1 cellular context compared by ENCODE assay signal in the genomic region with DNA sequence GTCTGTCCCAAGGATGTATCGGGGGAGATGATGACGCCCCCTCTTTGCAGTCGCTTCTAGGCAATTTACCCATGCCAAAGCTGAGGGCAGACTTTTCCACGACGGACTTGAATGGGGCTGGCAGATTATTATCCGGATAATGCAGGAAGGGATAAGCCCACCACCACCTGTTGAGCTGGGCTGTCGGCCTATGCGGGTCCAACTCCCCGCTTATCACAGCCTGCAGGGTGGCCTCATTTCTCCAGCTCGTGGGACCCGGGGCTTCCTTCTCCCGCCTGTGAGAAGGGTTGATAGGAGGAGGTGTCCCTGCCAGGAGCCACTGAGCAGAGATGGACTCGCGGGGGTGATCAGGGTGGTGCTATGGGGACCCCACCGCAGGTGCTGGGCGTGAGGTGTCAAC.
TF ChIP-seq lines count a peak whose summit lies in the region.

No MANE protein-coding gene starts in this region.

TF ChIP-seq in HEK293, 187 proteins besides CTCF, POLR2A, EP300 and RAD21 (continued from another document):
- TF ChIP-seq, protein P1, sequence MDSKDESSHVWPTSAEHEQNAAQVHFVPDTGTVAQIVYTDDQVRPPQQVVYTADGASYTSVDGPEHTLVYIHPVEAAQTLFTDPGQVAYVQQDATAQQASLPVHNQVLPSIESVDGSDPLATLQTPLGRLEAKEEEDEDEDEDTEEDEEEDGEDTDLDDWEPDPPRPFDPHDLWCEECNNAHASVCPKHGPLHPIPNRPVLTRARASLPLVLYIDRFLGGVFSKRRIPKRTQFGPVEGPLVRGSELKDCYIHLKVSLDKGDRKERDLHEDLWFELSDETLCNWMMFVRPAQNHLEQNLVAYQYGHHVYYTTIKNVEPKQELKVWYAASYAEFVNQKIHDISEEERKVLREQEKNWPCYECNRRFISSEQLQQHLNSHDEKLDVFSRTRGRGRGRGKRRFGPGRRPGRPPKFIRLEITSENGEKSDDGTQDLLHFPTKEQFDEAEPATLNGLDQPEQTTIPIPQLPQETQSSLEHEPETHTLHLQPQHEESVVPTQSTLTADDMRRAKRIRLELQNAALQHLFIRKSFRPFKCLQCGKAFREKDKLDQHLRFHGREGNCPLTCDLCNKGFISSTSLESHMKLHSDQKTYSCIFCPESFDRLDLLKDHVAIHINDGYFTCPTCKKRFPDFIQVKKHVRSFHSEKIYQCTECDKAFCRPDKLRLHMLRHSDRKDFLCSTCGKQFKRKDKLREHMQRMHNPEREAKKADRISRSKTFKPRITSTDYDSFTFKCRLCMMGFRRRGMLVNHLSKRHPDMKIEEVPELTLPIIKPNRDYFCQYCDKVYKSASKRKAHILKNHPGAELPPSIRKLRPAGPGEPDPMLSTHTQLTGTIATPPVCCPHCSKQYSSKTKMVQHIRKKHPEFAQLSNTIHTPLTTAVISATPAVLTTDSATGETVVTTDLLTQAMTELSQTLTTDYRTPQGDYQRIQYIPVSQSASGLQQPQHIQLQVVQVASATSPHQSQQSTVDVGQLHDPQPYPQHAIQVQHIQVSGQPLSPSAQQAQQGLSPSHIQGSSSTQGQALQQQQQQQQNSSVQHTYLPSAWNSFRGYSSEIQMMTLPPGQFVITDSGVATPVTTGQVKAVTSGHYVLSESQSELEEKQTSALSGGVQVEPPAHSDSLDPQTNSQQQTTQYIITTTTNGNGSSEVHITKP (tag by site-specific recombination; IDR thresholded peaks at IDR 0.05): no peak
- TF ChIP-seq, protein P2, sequence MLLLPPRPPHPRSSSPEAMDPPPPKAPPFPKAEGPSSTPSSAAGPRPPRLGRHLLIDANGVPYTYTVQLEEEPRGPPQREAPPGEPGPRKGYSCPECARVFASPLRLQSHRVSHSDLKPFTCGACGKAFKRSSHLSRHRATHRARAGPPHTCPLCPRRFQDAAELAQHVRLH (tag by site-specific recombination; IDR thresholded peaks at IDR 0.05): no peak
- TF ChIP-seq ZNF670 (tag by site-specific recombination; IDR thresholded peaks at IDR 0.05; ENCODE audit: low read depth) (no peak), ZNF747 (tag by site-specific recombination; IDR thresholded peaks at IDR 0.05) (no peak), ZNF2 (tag by site-specific recombination; IDR thresholded peaks at IDR 0.05) (no peak), ZNF350 (tag by site-specific recombination; IDR thresholded peaks at IDR 0.05) (no peak), SP2 (tag by site-specific recombination; IDR thresholded peaks at IDR 0.05) (no peak), ZNF394 (tag by site-specific recombination; IDR thresholded peaks at IDR 0.05; ENCODE audit: borderline replicate concordance) (no peak), KLF16 (tag by site-specific recombination; IDR thresholded peaks at IDR 0.05) (no peak), ZNF776 (tag by site-specific recombination; IDR thresholded peaks at IDR 0.05; ENCODE audit: borderline replicate concordance) (no peak), ZSCAN16 (tag by site-specific recombination; IDR thresholded peaks at IDR 0.05) (no peak), GLIS2 (tag by site-specific recombination; IDR thresholded peaks at IDR 0.05) (0 out of 2 replicates have a peak, but pooled peaks have one; percentile 17), ZSCAN23 (tag by site-specific recombination; IDR thresholded peaks at IDR 0.05) (no peak), SCRT2 (tag by site-specific recombination; IDR thresholded peaks at IDR 0.05) (peak; percentile 92)
- TF ChIP-seq, protein P3, sequence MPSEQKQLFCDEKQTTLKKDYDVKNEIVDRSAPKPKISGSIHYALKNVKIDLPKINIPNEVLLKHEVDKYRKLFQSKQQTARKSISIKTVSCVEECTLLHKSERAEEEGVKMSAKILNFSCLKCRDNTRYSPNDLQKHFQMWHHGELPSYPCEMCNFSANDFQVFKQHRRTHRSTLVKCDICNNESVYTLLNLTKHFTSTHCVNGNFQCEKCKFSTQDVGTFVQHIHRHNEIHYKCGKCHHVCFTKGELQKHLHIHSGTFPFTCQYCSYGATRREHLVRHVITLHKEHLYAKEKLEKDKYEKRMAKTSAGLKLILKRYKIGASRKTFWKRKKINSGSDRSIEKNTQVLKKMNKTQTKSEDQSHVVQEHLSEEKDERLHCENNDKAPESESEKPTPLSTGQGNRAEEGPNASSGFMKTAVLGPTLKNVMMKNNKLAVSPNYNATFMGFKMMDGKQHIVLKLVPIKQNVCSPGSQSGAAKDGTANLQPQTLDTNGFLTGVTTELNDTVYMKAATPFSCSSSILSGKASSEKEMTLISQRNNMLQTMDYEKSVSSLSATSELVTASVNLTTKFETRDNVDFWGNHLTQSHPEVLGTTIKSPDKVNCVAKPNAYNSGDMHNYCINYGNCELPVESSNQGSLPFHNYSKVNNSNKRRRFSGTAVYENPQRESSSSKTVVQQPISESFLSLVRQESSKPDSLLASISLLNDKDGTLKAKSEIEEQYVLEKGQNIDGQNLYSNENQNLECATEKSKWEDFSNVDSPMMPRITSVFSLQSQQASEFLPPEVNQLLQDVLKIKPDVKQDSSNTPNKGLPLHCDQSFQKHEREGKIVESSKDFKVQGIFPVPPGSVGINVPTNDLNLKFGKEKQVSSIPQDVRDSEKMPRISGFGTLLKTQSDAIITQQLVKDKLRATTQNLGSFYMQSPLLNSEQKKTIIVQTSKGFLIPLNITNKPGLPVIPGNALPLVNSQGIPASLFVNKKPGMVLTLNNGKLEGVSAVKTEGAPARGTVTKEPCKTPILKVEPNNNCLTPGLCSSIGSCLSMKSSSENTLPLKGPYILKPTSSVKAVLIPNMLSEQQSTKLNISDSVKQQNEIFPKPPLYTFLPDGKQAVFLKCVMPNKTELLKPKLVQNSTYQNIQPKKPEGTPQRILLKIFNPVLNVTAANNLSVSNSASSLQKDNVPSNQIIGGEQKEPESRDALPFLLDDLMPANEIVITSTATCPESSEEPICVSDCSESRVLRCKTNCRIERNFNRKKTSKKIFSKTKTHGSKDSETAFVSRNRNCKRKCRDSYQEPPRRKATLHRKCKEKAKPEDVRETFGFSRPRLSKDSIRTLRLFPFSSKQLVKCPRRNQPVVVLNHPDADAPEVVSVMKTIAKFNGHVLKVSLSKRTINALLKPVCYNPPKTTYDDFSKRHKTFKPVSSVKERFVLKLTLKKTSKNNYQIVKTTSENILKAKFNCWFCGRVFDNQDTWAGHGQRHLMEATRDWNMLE (tag by site-specific recombination; conservative IDR thresholded peaks at IDR 0.05; ENCODE audit: low read depth): no peak
